Comparison of ENCODE assay signal across 12 cellular contexts in genomic region chr3:56754753-56755365, GRCh38. TPM values are rescaled to one million over a fixed set of nuclear protein-coding genes. Genes with fewer than 3 reads are reported as not detected.
DNase-seq lines count a peak whose midpoint lies in the region; ATAC-seq and TF ChIP-seq lines count a peak whose summit lies in the region.
"Had no signal": no experiment of that assay in that cellular context is flagged by ENCODE, and none has a peak within 500 bp of the region (broad histone marks: within the 10 kb centered on the region; RNA-seq: fewer than 3 reads in every experiment).

No MANE protein-coding gene starts in this region.

- no peaks in the 10 kb centered on the region for H3K9me3 Mint-ChIP-seq in activated CD8-positive, alpha-beta T cell treated with anti-CD3 and anti-CD28 coated beads for 36 hours
- H3K9me3 Mint-ChIP-seq in immature natural killer cell (no peaks in the 10 kb centered on the region), neural progenitor cell (peaks cover 2% of the 10 kb centered on the region)

- TF ChIP-seq CTCF in activated CD8-positive, alpha-beta T cell treated with anti-CD3 and anti-CD28 coated beads for 36 hours (IDR thresholded peaks at IDR 0.05), result no peak
- TF ChIP-seq CTCF in neural progenitor cell (IDR thresholded peaks at IDR 0.05), result no peak

- POLR2A ChIA-PET in activated CD8-positive, alpha-beta T cell treated with anti-CD3 and anti-CD28 coated beads for 36 hours (lab: Charles Lee), result interaction anchor here (0.8 to 5.7 kb wide), 13 partner anchors 10 to 73 kb away, joined by 3 to 44 read pairs (median 6); partner anchors contain the start of gene ARHGEF3

- no peaks in the 10 kb centered on the region for H3K27me3 ChIP-seq in thymus (ENCODE audit: control insufficient read depth, insufficient read depth)
- no peaks in the 10 kb centered on the region for H3K27me3 ChIP-seq in neural progenitor cell
- H3K27me3 ChIP-seq: tibial artery had no signal

- peak; percentile 16 for DNase-seq in activated T-cell treated with anti-CD3 and anti-CD28 coated beads for 1 hour (ENCODE audit: low read depth)
- no peak for DNase-seq in activated T-cell treated with anti-CD3 and anti-CD28 coated beads for 4 hours
- peak; percentile 60 for DNase-seq in activated CD8-positive, alpha-beta T cell treated with anti-CD3 and anti-CD28 coated beads for 36 hours
- DNase-seq in immature natural killer cell, result peak; percentile 51 to 64 (median 62)
- no peak for DNase-seq in NCI-H2107 treated with DMSO at 0.1 percent for 48 hours (lab: John Stamatoyannopoulos, UW; ENCODE audit: unreplicated experiment)
- DNase-seq in neural progenitor cell (ENCODE audit: low spot score), result no peak
- DNase-seq: amniotic stem cell, mammary epithelial cell, tibial artery had no signal

- H3K27ac Mint-ChIP-seq in activated CD8-positive, alpha-beta T cell treated with anti-CD3 and anti-CD28 coated beads for 36 hours, result peak overlapping the region; percentile 86
- H3K27ac Mint-ChIP-seq in immature natural killer cell (peak overlapping the region; percentile 94 to 100 (median 98)), neural progenitor cell (no peak overlapping the region)

- no peaks in the 10 kb centered on the region for H3K9me3 ChIP-seq in thymus (ENCODE audit: control insufficient read depth)
- peaks cover 5% of the 10 kb centered on the region for H3K9me3 ChIP-seq in neural progenitor cell (ENCODE audit: low read depth)
- H3K9me3 ChIP-seq: tibial artery had no signal

- H3K4me3 Mint-ChIP-seq in activated CD8-positive, alpha-beta T cell treated with anti-CD3 and anti-CD28 coated beads for 36 hours, result peak overlapping the region; percentile 70
- H3K4me3 Mint-ChIP-seq in immature natural killer cell, result peak overlapping the region; percentile 85 to 97 (median 94)
- no peak overlapping the region for H3K4me3 Mint-ChIP-seq in neural progenitor cell

- H3K79me2 ChIP-seq in neural progenitor cell (ENCODE audit: low read depth), result no peaks in the 10 kb centered on the region

- peaks cover 75% of the 10 kb centered on the region for H3K4me1 Mint-ChIP-seq in activated CD8-positive, alpha-beta T cell treated with anti-CD3 and anti-CD28 coated beads for 36 hours (ENCODE audit: low read depth)
- peaks cover 88 to 95% of the 10 kb centered on the region in 2 donors for H3K4me1 Mint-ChIP-seq in immature natural killer cell
- H3K4me1 Mint-ChIP-seq in neural progenitor cell, result peaks cover 4% of the 10 kb centered on the region

- no peak overlapping the region for H3K9ac ChIP-seq in neural progenitor cell

- H3K27ac ChIP-seq in thymus (ENCODE audit: low read depth), result peak overlapping the region; percentile 82
- H3K27ac ChIP-seq in neural progenitor cell, result no peak overlapping the region

- no peaks in the 10 kb centered on the region for H4K20me1 ChIP-seq in neural progenitor cell (ENCODE audit: low read depth)

- 33% methylated on average over 21 of the region's 21 CpGs for WGBS in thymus

- intact Hi-C loops in activated CD8-positive, alpha-beta T cell treated with anti-CD3 and anti-CD28 coated beads for 36 hours (cut with micrococcal nuclease), result loop anchor here (2.0 to 5.0 kb wide), 3 partner anchors 32 to 42 kb away; no protein-coding TSS in a partner anchor

- no peak overlapping the region for H3K4me3 ChIP-seq in thymus (ENCODE audit: low read length)
- no peak overlapping the region for H3K4me3 ChIP-seq in neural progenitor cell

- ATAC-seq in activated CD8-positive, alpha-beta T cell treated with anti-CD3 and anti-CD28 coated beads for 36 hours, result peak; percentile 26
- no peak for ATAC-seq in GM21381 (IDR thresholded peaks at IDR 0.05; ENCODE audit: unreplicated experiment)
- ATAC-seq: HCT116 had no signal

- H3K36me3 Mint-ChIP-seq in activated CD8-positive, alpha-beta T cell treated with anti-CD3 and anti-CD28 coated beads for 36 hours (ENCODE audit: low read depth), result peaks cover 66% of the 10 kb centered on the region
- H3K36me3 Mint-ChIP-seq in immature natural killer cell, result peaks cover 40 to 58% (median 40%) of the 10 kb centered on the region in 3 donors
- H3K36me3 Mint-ChIP-seq in neural progenitor cell, result peaks cover 6% of the 10 kb centered on the region

- no peak overlapping the region for H3K4me2 ChIP-seq in neural progenitor cell

- no peaks in the 10 kb centered on the region for H3K27me3 Mint-ChIP-seq in activated CD8-positive, alpha-beta T cell treated with anti-CD3 and anti-CD28 coated beads for 36 hours
- H3K27me3 Mint-ChIP-seq in immature natural killer cell (ENCODE audit: low read depth in 3 of 3) (peaks cover 6 to 25% (median 18%) of the 10 kb centered on the region in 3 donors), neural progenitor cell (ENCODE audit: insufficient read depth, low read depth) (peaks cover 2% of the 10 kb centered on the region)

- CTCF ChIA-PET in activated CD8-positive, alpha-beta T cell treated with anti-CD3 and anti-CD28 coated beads for 36 hours (lab: Charles Lee), result interaction anchor here (0.8 to 10.2 kb wide), 13 partner anchors 10 to 240 kb away, joined by 3 to 127 read pairs (median 4); partner anchors contain the start of gene ARHGEF3

- no peak overlapping the region for H2AFZ ChIP-seq in neural progenitor cell (replicated peaks)

- H3K36me3 ChIP-seq in thymus (ENCODE audit: control insufficient read depth, insufficient read depth) (peaks cover 17% of the 10 kb centered on the region), neural progenitor cell (no peaks in the 10 kb centered on the region)

- peaks cover 2% of the 10 kb centered on the region for H3K4me1 ChIP-seq in thymus (ENCODE audit: control insufficient read depth, insufficient read depth, low read length)
- no peaks in the 10 kb centered on the region for H3K4me1 ChIP-seq in neural progenitor cell

- no peaks in the 10 kb centered on the region for H3F3A ChIP-seq in neural progenitor cell (ENCODE audit: low read depth)

RNA-seq across cellular contexts. Expression of gene ARHGEF3, which starts 46.9 kb away (rescaled TPM):
- 10 to 100 TPM; 63.0 to 66.5 TPM for total RNA-seq in activated CD8-positive, alpha-beta T cell treated with anti-CD3 and anti-CD28 coated beads for 36 hours
- 100 to 1,000 TPM; 110 to 197 (median 136) TPM for polyA plus RNA-seq in immature natural killer cell
- polyA plus RNA-seq in thymus, result 31.5 TPM
- total RNA-seq in neural progenitor cell (ENCODE audit: low replicate concordance), result 0.52 and 2.9 TPM in 2 replicates

Comparison
In these comparisons a context has a peak if more than half of its experiments do, and no peak if none do; other contexts are left out.
1. DNase-seq: peak in activated T-cell treated with anti-CD3 and anti-CD28 coated beads for 1 hour (single experiment), activated CD8-positive, alpha-beta T cell treated with anti-CD3 and anti-CD28 coated beads for 36 hours (single experiment) and immature natural killer cell (3 of 3); none in activated T-cell treated with anti-CD3 and anti-CD28 coated beads for 4 hours (single experiment), NCI-H2107 treated with DMSO at 0.1 percent for 48 hours (single experiment) and neural progenitor cell (single experiment).
2. RNA of gene ARHGEF3, which starts 46.9 kb away (total RNA-seq): 63.0 to 66.5 TPM in activated CD8-positive, alpha-beta T cell treated with anti-CD3 and anti-CD28 coated beads for 36 hours; 0.52 to 2.9 TPM in neural progenitor cell; every median in the first group is over 10 times any median in the second.